8 cellular contexts compared by ENCODE assay signal in genomic region chr1:156104065-156104810, GRCh38. TPM values are rescaled to one million over a fixed set of nuclear protein-coding genes. Genes with fewer than 3 reads are reported as not detected.
DNase-seq lines count a peak whose midpoint lies in the region; ATAC-seq and TF ChIP-seq lines count a peak whose summit lies in the region.

No MANE protein-coding gene starts in this region.

- in situ Hi-C loops in KBM-7 (cut with MboI; ENCODE audit: low pct_unique_long_range_greater_than_20kb, low sequenced_read_pairs): no loop called here

- TF ChIP-seq CTCF in Calu3 (IDR thresholded peaks at IDR 0.05; ENCODE audit: unreplicated experiment): no peak
- no peak for TF ChIP-seq CTCF in VCaP (conservative IDR thresholded peaks at IDR 0.05)

- peak overlapping the region; percentile 64 for H3K4me3 Mint-ChIP-seq in Calu3 (ENCODE audit: low read depth, unreplicated experiment)

- H3K27me3 ChIP-seq in endocrine pancreas (ENCODE audit: control insufficient read depth, insufficient read depth, low read length): no peaks in the 10 kb centered on the region
- H3K27me3 ChIP-seq in mucosa of stomach (ENCODE audit: control insufficient read depth, insufficient read depth, low read length): no peaks in the 10 kb centered on the region
- H3K27me3 ChIP-seq in aorta (ENCODE audit: control insufficient read depth in 1 of 2, insufficient read depth in 2 of 2, low read length in 1 of 2): no peaks in the 10 kb centered on the region

- CTCF ChIA-PET in Calu3 (lab: Charles Lee): interaction anchor here (19.9 kb wide), 1 partner anchor 23 kb away, joined by 356 read pairs; no protein-coding TSS in a partner anchor

- peak overlapping the region; percentile 43 for H3K9ac ChIP-seq in endocrine pancreas (ENCODE audit: control insufficient read depth, insufficient read depth, low read length)
- peak overlapping the region; percentile 83 for H3K9ac ChIP-seq in mucosa of stomach (ENCODE audit: low read length)

- H3K27ac Mint-ChIP-seq in Calu3 (ENCODE audit: unreplicated experiment): peak overlapping the region; percentile 89

- H3K4me1 Mint-ChIP-seq in Calu3 (ENCODE audit: low read depth, unreplicated experiment): peaks cover 84% of the 10 kb centered on the region

- H3K36me3 ChIP-seq in endocrine pancreas (ENCODE audit: control insufficient read depth, insufficient read depth, low read length): no peaks in the 10 kb centered on the region
- H3K36me3 ChIP-seq in mucosa of stomach (ENCODE audit: control insufficient read depth, insufficient read depth, low read length): no peaks in the 10 kb centered on the region
- H3K36me3 ChIP-seq in aorta (ENCODE audit: control insufficient read depth in 1 of 2, insufficient read depth in 2 of 2, low read length in 1 of 2): no peaks in the 10 kb centered on the region

- intact Hi-C loops in Calu3 (cut with micrococcal nuclease; ENCODE audit: unreplicated experiment) (no loop called here), aorta (cut with DNase I) (no loop called here)

- peak overlapping the region; percentile 77 for H3K27ac ChIP-seq in VCaP
- peak overlapping the region; percentile 85 to 96 for H3K27ac ChIP-seq in aorta (ENCODE audit: low read depth in 1 of 2, low read length in 2 of 2)

- H3K36me3 Mint-ChIP-seq in Calu3 (ENCODE audit: insufficient read depth, unreplicated experiment): peaks cover 38% of the 10 kb centered on the region

- H3K4me1 ChIP-seq in endocrine pancreas (ENCODE audit: control insufficient read depth, insufficient read depth, low read length) (no peaks in the 10 kb centered on the region), mucosa of stomach (ENCODE audit: control insufficient read depth, insufficient read depth, low read length) (peaks cover 70% of the 10 kb centered on the region), aorta (ENCODE audit: control insufficient read depth in 1 of 2, insufficient read depth in 2 of 2, low read length in 2 of 2) (no peaks in the 10 kb centered on the region)

- no peaks in the 10 kb centered on the region for H3K27me3 Mint-ChIP-seq in Calu3 (ENCODE audit: unreplicated experiment)

- ATAC-seq in aorta (ENCODE audit: low FRiP score) (peak; percentile 87), GM19328 (IDR thresholded peaks at IDR 0.05; ENCODE audit: unreplicated experiment) (no peak)

- H3K4me3 ChIP-seq in endocrine pancreas (ENCODE audit: control insufficient read depth, insufficient read depth, low read length): no peak overlapping the region
- H3K4me3 ChIP-seq in mucosa of stomach (ENCODE audit: low read length): peak overlapping the region; percentile 39
- no peak overlapping the region for H3K4me3 ChIP-seq in aorta (ENCODE audit: low read length in 2 of 2)

- DNase-seq in Calu3 (peak; percentile 88), KBM-7 (peak; percentile 41), aorta (peak; percentile 92 to 94), AML-193 (lab: John Stamatoyannopoulos, UW) (no peak)

- no TSS peak for BruUV-seq in Calu3 (replicated peaks; lab: Mats Ljungman, UMichigan)

- no peaks in the 10 kb centered on the region for H3K9me3 ChIP-seq in endocrine pancreas (ENCODE audit: control insufficient read depth, low read length)
- H3K9me3 ChIP-seq in mucosa of stomach (ENCODE audit: control insufficient read depth, low read length): no peaks in the 10 kb centered on the region
- H3K9me3 ChIP-seq in aorta (ENCODE audit: control insufficient read depth, low read length): no peaks in the 10 kb centered on the region

- no peaks in the 10 kb centered on the region for H3K9me3 Mint-ChIP-seq in Calu3 (ENCODE audit: low read depth, unreplicated experiment)

- 29 to 30% methylated on average over 15 of the region's 15 CpGs for WGBS in aorta, 2 donors

RNA-seq across cellular contexts. Expression of gene LMNA, which starts 10.3 kb away (rescaled TPM):
- total RNA-seq in Calu3 (2022): 499 and 514 TPM in 2 replicates
- total RNA-seq in aorta: 1,000 to 10,000 TPM in 1 of 2 donors, 100 to 1,000 TPM in 1; 497 to 1,067 TPM
- polyA plus RNA-seq in aorta: 100 to 1,000 TPM in 1 of 2 donors, 10 to 100 TPM in 1; 94.3 to 378 TPM

RNA-seq across cellular contexts. Expression of gene MEX3A, which starts 22.0 kb away (rescaled TPM):
- 3.3 and 5.0 TPM in 2 replicates for total RNA-seq in Calu3 (2022)
- total RNA-seq in aorta: 1 to 10 TPM; 1.2 to 1.6 TPM
- under 1 TPM; 0.03 to 0.13 TPM for polyA plus RNA-seq in aorta

RNA-seq across cellular contexts. Expression of gene RAB25, which starts 43.3 kb away (rescaled TPM):
- total RNA-seq in Calu3 (2022) (182 and 189 TPM in 2 replicates), aorta (not detected)
- 10 to 100 TPM in 1 of 2 donors, 1 to 10 TPM in 1; 1.5 to 32.4 TPM for polyA plus RNA-seq in aorta

RNA-seq across cellular contexts. Expression of gene SEMA4A, which starts 49.1 kb away (rescaled TPM):
- total RNA-seq in Calu3 (2022) (6.9 and 7.2 TPM in 2 replicates), aorta (10 to 100 TPM in 1 of 2 donors, 1 to 10 TPM in 1; 8.9 to 20.0 TPM)
- 1 to 10 TPM; 3.0 to 4.7 TPM for polyA plus RNA-seq in aorta

RNA-seq across cellular contexts. Expression of gene LAMTOR2, which starts 49.7 kb away (rescaled TPM):
- total RNA-seq in Calu3 (2022) (69.8 and 69.9 TPM in 2 replicates), aorta (10 to 100 TPM; 31.6 to 41.2 TPM)
- 100 to 1,000 TPM in 1 of 2 donors, 10 to 100 TPM in 1; 78.3 to 129 TPM for polyA plus RNA-seq in aorta

Comparison
In these comparisons a context has a peak if more than half of its experiments do, and no peak if none do; other contexts are left out.
1. DNase-seq: peak in Calu3 (single experiment), KBM-7 (single experiment) and aorta (2 of 2); none in AML-193 (0 of 2).
2. RNA of gene RAB25, which starts 43.3 kb away (total RNA-seq): 182 to 189 TPM in Calu3; not detected in aorta; every median in the first group is over 100 times any median in the second.